In genomic region chr17:61669522-61669921, GRCh38 we compare ENCODE assay signal across 18 cellular contexts.
DNase-seq lines count a peak whose midpoint lies in the region; ATAC-seq and TF ChIP-seq lines count a peak whose summit lies in the region.
"Had no signal": no experiment of that assay in that cellular context is flagged by ENCODE, and none has a peak within 500 bp of the region (broad histone marks: within the 10 kb centered on the region; RNA-seq: fewer than 3 reads in every experiment).

No MANE protein-coding gene starts in this region.

- TF ChIP-seq POLR2A in vagina (IDR thresholded peaks at IDR 0.05), result no peak

- no peak overlapping the region for H3K27ac Mint-ChIP-seq in stimulated activated naive CD8-positive, alpha-beta T cell treated with anti-CD3 and anti-CD28 coated beads, Interleukin-15, amount 100 ng/mL, for 72 hours
- H3K27ac Mint-ChIP-seq: CD4-positive, CD25-positive, alpha-beta regulatory T cell; T-helper 1 cell treated with Interleukin-12 subunit alpha and Interleukin-12 subunit beta and Interleukin-4 antibody, amounts not matched to agents 30 μg/mL and 1 μg/mL, for 36 hours had no signal

- H3K36me3 ChIP-seq in vagina, result no peaks in the 10 kb centered on the region
- H3K36me3 ChIP-seq: BE2C, HAP-1, SJSA1 had no signal

- no peaks in the 10 kb centered on the region for H3K4me1 ChIP-seq in vagina
- H3K4me1 ChIP-seq: BE2C, Caco-2, SJSA1 had no signal

- H3K27ac ChIP-seq in vagina, result no peak overlapping the region
- H3K27ac ChIP-seq: SJSA1 had no signal

- no peaks in the 10 kb centered on the region for H3K27me3 ChIP-seq in vagina
- H3K27me3 ChIP-seq: BE2C, SJSA1 had no signal

- intact Hi-C loops in vagina (cut with DNase I), result no loop called here

- TF ChIP-seq CTCF in vagina (IDR thresholded peaks at IDR 0.05), result no peak

- no peaks in the 10 kb centered on the region for H3K27me3 Mint-ChIP-seq in stimulated activated naive CD8-positive, alpha-beta T cell treated with anti-CD3 and anti-CD28 coated beads, Interleukin-15, amount 100 ng/mL, for 72 hours

- DNase-seq in NCI-H2107 treated with DMSO at 0.1 percent for 48 hours (lab: John Stamatoyannopoulos, UW; ENCODE audit: unreplicated experiment) (peak; percentile 38), NCI-H2107 (lab: John Stamatoyannopoulos, UW) (no peak), NCI-H1930 (lab: John Stamatoyannopoulos, UW) (peak; percentile 6 to 25), NCI-H69 (lab: John Stamatoyannopoulos, UW) (peak; percentile 92), vagina (ENCODE audit: extremely low spot score in 2 of 2) (no peak)
- DNase-seq in stimulated activated naive CD8-positive, alpha-beta T cell treated with anti-CD3 and anti-CD28 coated beads, Interleukin-15, amount 100 ng/mL, for 72 hours, result no peak
- DNase-seq: BE2C; Caco-2; CD4-positive, CD25-positive, alpha-beta regulatory T cell; GF-D8; MM.1S; NCI-H510A treated with DMSO at 0.1 percent for 48 hours had no signal

- no peak overlapping the region for H3K4me3 Mint-ChIP-seq in stimulated activated naive CD8-positive, alpha-beta T cell treated with anti-CD3 and anti-CD28 coated beads, Interleukin-15, amount 100 ng/mL, for 72 hours
- H3K4me3 Mint-ChIP-seq: CD4-positive, CD25-positive, alpha-beta regulatory T cell; T-helper 1 cell treated with Interleukin-12 subunit alpha and Interleukin-12 subunit beta and Interleukin-4 antibody, amounts not matched to agents 30 μg/mL and 1 μg/mL, for 36 hours had no signal

- no peaks in the 10 kb centered on the region for H3K9me3 Mint-ChIP-seq in stimulated activated naive CD8-positive, alpha-beta T cell treated with anti-CD3 and anti-CD28 coated beads, Interleukin-15, amount 100 ng/mL, for 72 hours
- H3K9me3 Mint-ChIP-seq: T-helper 1 cell treated with Interleukin-12 subunit alpha and Interleukin-12 subunit beta and Interleukin-4 antibody, amounts not matched to agents 30 μg/mL and 1 μg/mL, for 36 hours had no signal

- no peak overlapping the region for H3K4me3 ChIP-seq in vagina
- H3K4me3 ChIP-seq: GM12878, HAP-1, SJSA1 had no signal

- no peaks in the 10 kb centered on the region for H3K4me1 Mint-ChIP-seq in stimulated activated naive CD8-positive, alpha-beta T cell treated with anti-CD3 and anti-CD28 coated beads, Interleukin-15, amount 100 ng/mL, for 72 hours
- H3K4me1 Mint-ChIP-seq: CD4-positive, CD25-positive, alpha-beta regulatory T cell had no signal

- ATAC-seq in activated CD4-positive, CD25-positive, alpha-beta regulatory T cell treated with anti-CD3 and anti-CD28 coated beads, Interleukin-2, amount 50 U/mL, for 24 hours, result no peak
- ATAC-seq in stimulated activated naive CD8-positive, alpha-beta T cell treated with anti-CD3 and anti-CD28 coated beads, Interleukin-15, amount 100 ng/mL, for 72 hours, result no peak
- ATAC-seq: GM12878, Panc1 had no signal

- H3K9me3 ChIP-seq in vagina, result no peaks in the 10 kb centered on the region
- H3K9me3 ChIP-seq: BE2C, Caco-2, HAP-1, SJSA1 had no signal

Comparison
In these comparisons a context has a peak if more than half of its experiments do, and no peak if none do; other contexts are left out.
1. DNase-seq: peak in NCI-H2107 treated with DMSO at 0.1 percent for 48 hours (single experiment), NCI-H1930 (2 of 2) and NCI-H69 (single experiment); none in NCI-H2107 (single experiment), vagina (0 of 2) and stimulated activated naive CD8-positive, alpha-beta T cell treated with anti-CD3 and anti-CD28 coated beads, Interleukin-15, amount 100 ng/mL, for 72 hours (0 of 2).